In genomic region chr4:30330894-30331652, GRCh38 we compare ENCODE assay signal across 19 cellular contexts.
"Had no signal": no experiment of that assay in that cellular context is flagged by ENCODE, and none has a peak within 500 bp of the region (broad histone marks: within the 10 kb centered on the region; RNA-seq: fewer than 3 reads in every experiment).

No MANE protein-coding gene starts in this region.

- H3K4me1 ChIP-seq: esophagus muscularis mucosa, gastroesophageal sphincter, spleen, stomach, transverse colon had no signal

- DNase-seq: effector memory CD8-positive, alpha-beta T cell; glutamatergic neuron; kidney glomerular epithelial cell; naive thymus-derived CD4-positive, alpha-beta T cell; nephron progenitor cell; spleen; stimulated activated CD4-positive, alpha-beta T cell treated with anti-CD3 and anti-CD28 coated beads, Interleukin-15, amount 100 ng/mL, for 24 hours; stimulated activated CD4-positive, alpha-beta T cell treated with anti-CD3 and anti-CD28 coated beads, Interleukin-1b, Interleukin-23, amount 100 ng/mL, for 48 hours; stimulated activated CD4-positive, alpha-beta T cell treated with anti-CD3 and anti-CD28 coated beads, Interleukin-4, amount 100 ng/mL, for 4 hours; stimulated activated naive CD4-positive, alpha-beta T cell; stomach; substantia nigra; transverse colon had no signal

- H3K4me3 ChIP-seq: esophagus muscularis mucosa, gastroesophageal sphincter, spleen, stomach, thoracic aorta, transverse colon had no signal

- H3K36me3 ChIP-seq: esophagus muscularis mucosa, gastroesophageal sphincter, neutrophil, spleen, stomach, thoracic aorta, transverse colon had no signal

- H3K9me3 ChIP-seq: neutrophil, transverse colon had no signal

- ATAC-seq: effector memory CD8-positive, alpha-beta T cell; gastroesophageal sphincter; naive thymus-derived CD4-positive, alpha-beta T cell; sciatic nerve had no signal

- H3K27me3 ChIP-seq: esophagus muscularis mucosa, gastroesophageal sphincter, neutrophil, spleen, stomach, transverse colon had no signal

- H3K27ac ChIP-seq: epithelial cell of prostate, esophagus muscularis mucosa, gastroesophageal sphincter, neutrophil, spleen, stomach, thoracic aorta, transverse colon had no signal
